ENCODE assay signal across 9 cellular contexts in the genomic region with DNA sequence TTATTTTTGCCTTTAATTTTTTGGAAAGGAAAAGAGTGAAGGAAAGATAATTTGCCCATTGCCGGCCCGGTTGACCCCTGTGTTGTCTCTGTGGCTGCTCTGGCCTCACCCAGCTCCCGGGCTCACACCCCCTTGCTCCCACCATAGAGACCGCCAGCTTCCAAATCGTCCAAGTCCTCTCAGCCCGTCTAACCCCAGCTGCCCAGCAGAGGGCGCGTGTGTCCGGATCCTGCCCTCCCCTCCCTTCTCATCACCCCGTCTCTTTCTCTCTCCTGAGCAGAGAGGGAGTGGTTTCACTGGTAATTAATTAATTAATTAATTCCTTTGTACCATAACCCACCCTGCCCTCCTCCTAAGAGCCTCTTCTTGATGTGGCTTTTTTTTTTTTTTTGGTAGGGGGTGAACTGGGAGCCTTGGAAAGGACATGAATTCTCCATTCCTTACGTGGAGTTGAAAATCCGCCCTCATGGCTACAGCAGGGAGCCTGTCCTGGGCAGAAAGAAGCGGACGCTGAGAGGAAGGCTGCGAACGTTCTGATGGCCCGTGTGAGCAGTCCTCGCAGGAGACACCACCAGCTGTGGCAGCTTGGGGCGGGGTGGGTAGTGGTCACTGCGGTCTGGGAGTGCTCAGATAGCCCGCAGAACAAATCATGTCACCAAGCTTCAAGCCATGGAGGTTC. TPM values are rescaled to one million over a fixed set of nuclear protein-coding genes. Genes with fewer than 3 reads are reported as not detected.
DNase-seq lines count a peak whose midpoint lies in the region; ATAC-seq and TF ChIP-seq lines count a peak whose summit lies in the region.
"Had no signal": no experiment of that assay in that cellular context is flagged by ENCODE, and none has a peak within 500 bp of the region (broad histone marks: within the 10 kb centered on the region; RNA-seq: fewer than 3 reads in every experiment).

No MANE protein-coding gene starts in this region.

- ATAC-seq in natural killer cell treated with Interleukin-12 subunit alpha and Interleukin-12 subunit beta and Interleukin-15 and Interleukin-18, amount 100 ng/mL, for 72 hours: peak; percentile 75 to 83
- ATAC-seq in stimulated activated naive CD8-positive, alpha-beta T cell treated with anti-CD3 and anti-CD28 coated beads, Interleukin-15, Interleukin-2, amounts not matched to agents 100 U/mL and 50 U/mL, for 24 hours: peak; percentile 80

- H3K36me3 Mint-ChIP-seq in natural killer cell treated with Interleukin-12 subunit alpha and Interleukin-12 subunit beta and Interleukin-15 and Interleukin-18, amount 100 ng/mL, for 72 hours: no peaks in the 10 kb centered on the region

- H4K20me1 ChIP-seq in OCI-LY7 (ENCODE audit: insufficient read depth, low read length): no peaks in the 10 kb centered on the region
- H4K20me1 ChIP-seq: BLaER1 treated with 17β-estradiol and CSF1 and Interleukin-3, amounts not matched to agents 10 nM and 100 nM had no signal

- H2AFZ ChIP-seq in OCI-LY7 (ENCODE audit: low read length): no peak overlapping the region

- 26 to 32% methylated on average over 19 of the region's 21 CpGs for WGBS in esophagus squamous epithelium, 2 donors

- peaks cover 20 to 24% of the 10 kb centered on the region in 2 donors for H3K27me3 Mint-ChIP-seq in natural killer cell treated with Interleukin-12 subunit alpha and Interleukin-12 subunit beta and Interleukin-15 and Interleukin-18, amount 100 ng/mL, for 72 hours

- H3K4me1 ChIP-seq in OCI-LY7 (ENCODE audit: insufficient read depth, low read length, poor library complexity, severe bottlenecking) (peaks cover 11% of the 10 kb centered on the region), esophagus squamous epithelium (peaks cover 0 to 6% (median 0%) of the 10 kb centered on the region in 3 donors)

- no TSS peak for BruUV-seq in OCI-LY7 (replicated peaks; lab: Mats Ljungman, UMichigan)

- H3K9me3 ChIP-seq in OCI-LY7 (ENCODE audit: low read length): no peaks in the 10 kb centered on the region
- H3K9me3 ChIP-seq in esophagus squamous epithelium: no peaks in the 10 kb centered on the region
- H3K9me3 ChIP-seq: BLaER1 treated with 17β-estradiol and CSF1 and Interleukin-3, amounts not matched to agents 10 nM and 100 nM had no signal

- H3K27ac Mint-ChIP-seq in natural killer cell treated with Interleukin-12 subunit alpha and Interleukin-12 subunit beta and Interleukin-15 and Interleukin-18, amount 100 ng/mL, for 72 hours: no peak overlapping the region

- no peaks in the 10 kb centered on the region for H3K9me3 Mint-ChIP-seq in natural killer cell treated with Interleukin-12 subunit alpha and Interleukin-12 subunit beta and Interleukin-15 and Interleukin-18, amount 100 ng/mL, for 72 hours

- no peaks in the 10 kb centered on the region for H3K79me2 ChIP-seq in OCI-LY7 (ENCODE audit: insufficient read depth, low read depth, low read length)

- CTCF ChIA-PET in OCI-LY7 (lab: Charles Lee; ENCODE audit: unreplicated experiment): interaction anchor here (1.0 to 1.5 kb wide), 4 partner anchors 21 to 451 kb away, joined by 3 to 4 read pairs (median 4); no protein-coding TSS in a partner anchor

- H3K4me1 Mint-ChIP-seq in natural killer cell treated with Interleukin-12 subunit alpha and Interleukin-12 subunit beta and Interleukin-15 and Interleukin-18, amount 100 ng/mL, for 72 hours (ENCODE audit: low read depth in 2 of 2): peaks cover 0 to 4% of the 10 kb centered on the region in 2 donors

- no peak overlapping the region for H3K4me3 ChIP-seq in OCI-LY7 (ENCODE audit: low read depth, low read length, poor library complexity, severe bottlenecking)
- peak overlapping the region in 1 of 4 donors; percentile 19 for H3K4me3 ChIP-seq in esophagus squamous epithelium
- H3K4me3 ChIP-seq: BLaER1 treated with 17β-estradiol and CSF1 and Interleukin-3, amounts not matched to agents 10 nM and 100 nM had no signal

- H3K4me3 Mint-ChIP-seq in natural killer cell treated with Interleukin-12 subunit alpha and Interleukin-12 subunit beta and Interleukin-15 and Interleukin-18, amount 100 ng/mL, for 72 hours: no peak overlapping the region

- no peak overlapping the region for H3K4me2 ChIP-seq in OCI-LY7 (ENCODE audit: low read length)
- H3K4me2 ChIP-seq: BLaER1 treated with 17β-estradiol and CSF1 and Interleukin-3, amounts not matched to agents 10 nM and 100 nM had no signal

- TF ChIP-seq POLR2A in esophagus squamous epithelium (IDR thresholded peaks at IDR 0.05): no peak

- peak; percentile 67 to 71 for DNase-seq in NCI-H2081 (lab: John Stamatoyannopoulos, UW)
- no peak for DNase-seq in NCI-H2081 treated with DMSO at 0.1 percent for 48 hours (lab: John Stamatoyannopoulos, UW)
- DNase-seq in HPDE6-E6E7 (ENCODE audit: extremely low spot score): peak; percentile 79
- DNase-seq in OCI-LY7 (ENCODE audit: low spot score): peak; percentile 74
- peak; percentile 57 for DNase-seq in activated T-cell treated with anti-CD3 and anti-CD28 coated beads for 24 hours (ENCODE audit: low read depth)
- DNase-seq in esophagus squamous epithelium (lab: John Stamatoyannopoulos, UW): no peak
- no peak for DNase-seq in natural killer cell treated with Interleukin-12 subunit alpha and Interleukin-12 subunit beta and Interleukin-15 and Interleukin-18, amount 100 ng/mL, for 72 hours (ENCODE audit: low spot score)
- peak; percentile 80 for DNase-seq in stimulated activated naive CD8-positive, alpha-beta T cell treated with anti-CD3 and anti-CD28 coated beads, Interleukin-15, Interleukin-2, amounts not matched to agents 100 U/mL and 50 U/mL, for 24 hours

- peaks cover 0 to 19% (median 0%) of the 10 kb centered on the region in 4 donors for H3K27me3 ChIP-seq in esophagus squamous epithelium
- H3K27me3 ChIP-seq: BLaER1 treated with 17β-estradiol and CSF1 and Interleukin-3, amounts not matched to agents 10 nM and 100 nM had no signal

- POLR2A ChIA-PET in OCI-LY7 (lab: Charles Lee): interaction anchor here (1.4 kb wide), 1 partner anchor 193 kb away, joined by 6 read pairs; no protein-coding TSS in a partner anchor

- no peak overlapping the region for H3K27ac ChIP-seq in OCI-LY7 (ENCODE audit: low read depth, low read length, poor library complexity, severe bottlenecking)
- no peak overlapping the region for H3K27ac ChIP-seq in esophagus squamous epithelium
- H3K27ac ChIP-seq: BLaER1 treated with 17β-estradiol and CSF1 and Interleukin-3, amounts not matched to agents 10 nM and 100 nM had no signal

- no peaks in the 10 kb centered on the region for H3K36me3 ChIP-seq in OCI-LY7 (ENCODE audit: insufficient read depth, low read length)
- H3K36me3 ChIP-seq in esophagus squamous epithelium: no peaks in the 10 kb centered on the region
- H3K36me3 ChIP-seq: BLaER1 treated with 17β-estradiol and CSF1 and Interleukin-3, amounts not matched to agents 10 nM and 100 nM had no signal

- intact Hi-C loops in OCI-LY7 (cut with micrococcal nuclease; ENCODE audit: unreplicated experiment): loop anchor here (1.0 kb wide), 1 partner anchor 117 kb away; no protein-coding TSS in a partner anchor
- intact Hi-C loops in esophagus squamous epithelium (cut with DNase I): no loop called here

- H3K9me2 ChIP-seq in OCI-LY7 (ENCODE audit: insufficient read depth, low read length): no peaks in the 10 kb centered on the region

- peak; percentile 98 for TF ChIP-seq CTCF in OCI-LY7 (conservative IDR thresholded peaks at IDR 0.05; ENCODE audit: low read length)
- TF ChIP-seq CTCF in esophagus squamous epithelium (IDR thresholded peaks at IDR 0.05): peak in 5 of 6 experiments; percentile 55 to 81 (median 62)

RNA-seq across cellular contexts. Expression of gene KIAA0040, which starts 45.9 kb away (rescaled TPM):
- total RNA-seq in OCI-LY7 (2014; rRNA removed; shearing (Covaris generic)): 54.7 and 57.9 TPM in 2 replicates
- total RNA-seq in OCI-LY7 (2022) (50.2 and 61.1 TPM in 2 replicates), esophagus squamous epithelium (10 to 100 TPM in 2 of 4 donors, 1 to 10 TPM in 2; 3.3 to 22.7 (median 10.3) TPM)
- 10 to 100 TPM; 11.2 to 19.3 TPM for total RNA-seq in natural killer cell treated with Interleukin-12 subunit alpha and Interleukin-12 subunit beta and Interleukin-15 and Interleukin-18, amount 100 ng/mL, for 72 hours

Comparison
In these comparisons a context has a peak if more than half of its experiments do, and no peak if none do; other contexts are left out.
1. DNase-seq: peak in NCI-H2081 (2 of 2), HPDE6-E6E7 (single experiment), OCI-LY7 (single experiment), activated T-cell treated with anti-CD3 and anti-CD28 coated beads for 24 hours (single experiment) and stimulated activated naive CD8-positive, alpha-beta T cell treated with anti-CD3 and anti-CD28 coated beads, Interleukin-15, Interleukin-2, amounts not matched to agents 100 U/mL and 50 U/mL, for 24 hours (single experiment); none in NCI-H2081 treated with DMSO at 0.1 percent for 48 hours (single experiment), esophagus squamous epithelium (single experiment) and natural killer cell treated with Interleukin-12 subunit alpha and Interleukin-12 subunit beta and Interleukin-15 and Interleukin-18, amount 100 ng/mL, for 72 hours (single experiment).